2 cellular contexts compared by ENCODE assay signal in genomic region chr19:4454952-4455738, GRCh38.
TF ChIP-seq lines count a peak whose summit lies in the region.

No MANE protein-coding gene starts in this region.

TF ChIP-seq in IMR-90, 13 proteins besides CTCF, POLR2A, EP300 and RAD21:
- TF ChIP-seq MAZ (IDR thresholded peaks at IDR 0.05; ENCODE audit: borderline replicate concordance, low read depth, low read length) (peak; percentile 68; the same call in 1 of the 2 replicates), CEBPB (IDR thresholded peaks at IDR 0.05; ENCODE audit: low read depth, low read length) (no peak)

TF ChIP-seq in H1, 55 proteins besides CTCF, POLR2A, EP300 and RAD21:
- no peak for TF ChIP-seq GTF2F1 (IDR thresholded peaks at IDR 0.05; ENCODE audit: borderline replicate concordance, low read depth, low read length)
- TF ChIP-seq, protein P1, sequence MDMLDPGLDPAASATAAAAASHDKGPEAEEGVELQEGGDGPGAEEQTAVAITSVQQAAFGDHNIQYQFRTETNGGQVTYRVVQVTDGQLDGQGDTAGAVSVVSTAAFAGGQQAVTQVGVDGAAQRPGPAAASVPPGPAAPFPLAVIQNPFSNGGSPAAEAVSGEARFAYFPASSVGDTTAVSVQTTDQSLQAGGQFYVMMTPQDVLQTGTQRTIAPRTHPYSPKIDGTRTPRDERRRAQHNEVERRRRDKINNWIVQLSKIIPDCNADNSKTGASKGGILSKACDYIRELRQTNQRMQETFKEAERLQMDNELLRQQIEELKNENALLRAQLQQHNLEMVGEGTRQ (IDR thresholded peaks at IDR 0.05; ENCODE audit: low read length): no peak
